ENCODE assay signal across 8 cellular contexts in the genomic region with DNA sequence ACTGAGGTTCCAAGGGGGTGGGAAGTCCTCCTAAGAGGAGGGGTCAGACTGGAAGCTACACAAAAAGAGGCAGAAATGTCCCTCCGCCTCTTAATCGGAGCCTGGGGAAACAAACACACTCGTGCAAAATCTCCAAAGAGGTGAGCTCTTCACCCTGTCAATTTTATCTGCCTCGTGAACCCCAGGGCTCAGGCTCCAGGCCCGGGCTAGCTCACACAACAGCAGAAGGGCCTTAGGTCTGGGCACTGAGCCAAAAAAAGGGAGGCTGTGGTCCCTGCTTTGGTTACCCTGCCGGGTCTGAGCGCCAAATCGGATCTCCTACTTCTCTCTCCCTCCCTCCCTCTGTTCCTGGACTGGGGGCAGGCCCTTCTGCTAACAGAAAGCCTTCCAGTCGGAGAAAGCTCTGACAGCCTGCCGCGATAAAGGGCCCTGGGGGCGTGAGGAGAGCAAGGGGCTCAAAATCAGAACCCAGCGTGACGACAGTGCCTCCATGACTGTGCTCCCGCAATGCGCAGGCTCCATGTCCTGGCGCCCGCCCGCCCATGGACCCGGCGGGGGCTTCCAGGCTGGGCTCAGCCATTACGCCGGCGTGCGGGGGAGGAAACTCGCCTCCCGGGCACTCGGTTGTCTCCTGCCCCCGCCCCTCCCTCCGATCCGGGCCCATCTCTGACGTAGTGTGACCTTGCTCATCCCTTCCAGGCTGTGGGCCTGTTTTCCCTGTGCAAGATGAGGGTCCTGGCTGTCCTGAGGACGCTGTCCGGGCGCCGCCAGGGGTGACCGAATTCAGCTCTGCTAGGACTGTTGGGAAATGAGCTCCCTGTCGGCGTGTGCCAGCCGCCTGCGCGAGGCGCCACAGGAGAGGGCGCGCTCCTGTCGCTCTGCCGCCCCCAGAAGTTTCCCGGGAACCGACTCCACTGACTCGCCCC.
DNase-seq lines count a peak whose midpoint lies in the region; ATAC-seq, FAIRE-seq and TF ChIP-seq lines count a peak whose summit lies in the region.

No MANE protein-coding gene starts in this region.

- TF ChIP-seq CTCF in D721Med (IDR thresholded peaks at IDR 0.05; ENCODE audit: insufficient read depth, missing control alignments): no peak

- H3K9me3 ChIP-seq in mucosa of stomach (ENCODE audit: control insufficient read depth, low read length): no peaks in the 10 kb centered on the region

- TF ChIP-seq RAD21 in Ishikawa (IDR thresholded peaks at IDR 0.05; ENCODE audit: low read depth): no peak

- H3K27me3 ChIP-seq in mucosa of stomach (ENCODE audit: control insufficient read depth, insufficient read depth, low read length): peaks cover 24% of the 10 kb centered on the region

- no peaks in the 10 kb centered on the region for H3K36me3 ChIP-seq in mucosa of stomach (ENCODE audit: control insufficient read depth, insufficient read depth, low read length)

- peak overlapping the region; percentile 88 for H3K9ac ChIP-seq in mucosa of stomach (ENCODE audit: low read length)

- DNase-seq in D721Med (ENCODE audit: insufficient read length, low spot score) (peak; percentile 67), OCI-M2 (lab: John Stamatoyannopoulos, UW; ENCODE audit: unreplicated experiment) (peak; percentile 75), erythroblast (lab: John Stamatoyannopoulos, UW) (peak; percentile 92 to 94)
- peak; percentile 69 for DNase-seq in activated T-cell treated with anti-CD3 and anti-CD28 coated beads, Interleukin-2, amount 50 U/mL, for 1 hour
- DNase-seq in stimulated activated CD8-positive, alpha-beta memory T cell treated with anti-CD3 and anti-CD28 coated beads, Interleukin-4, amount 100 ng/mL, for 4 hours (ENCODE audit: low read depth in 2 of 2, low spot score in 1 of 2): peak; percentile 48 to 70

- peaks cover 24% of the 10 kb centered on the region for H3K4me1 ChIP-seq in mucosa of stomach (ENCODE audit: control insufficient read depth, insufficient read depth, low read length)

- peak; percentile 35 for ATAC-seq in GM21576 (IDR thresholded peaks at IDR 0.05; ENCODE audit: unreplicated experiment)

- no peak for FAIRE-seq in D721Med (lab: Jason Lieb, UNC)

- no peak for TF ChIP-seq EP300 in Ishikawa (IDR thresholded peaks at IDR 0.05; ENCODE audit: borderline replicate concordance)

- no peak for TF ChIP-seq POLR2A in erythroblast (IDR thresholded peaks at IDR 0.05; ENCODE audit: low read length)

- peak overlapping the region; percentile 49 for H3K4me3 ChIP-seq in mucosa of stomach (ENCODE audit: low read length)

TF ChIP-seq in Ishikawa, 13 proteins besides CTCF, POLR2A, EP300 and RAD21:
- TF ChIP-seq, protein P1, sequence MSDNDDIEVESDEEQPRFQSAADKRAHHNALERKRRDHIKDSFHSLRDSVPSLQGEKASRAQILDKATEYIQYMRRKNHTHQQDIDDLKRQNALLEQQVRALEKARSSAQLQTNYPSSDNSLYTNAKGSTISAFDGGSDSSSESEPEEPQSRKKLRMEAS (IDR thresholded peaks at IDR 0.05): 0 out of 2 replicates have a peak, but pooled peaks have one; percentile 62
- TF ChIP-seq, protein P2, sequence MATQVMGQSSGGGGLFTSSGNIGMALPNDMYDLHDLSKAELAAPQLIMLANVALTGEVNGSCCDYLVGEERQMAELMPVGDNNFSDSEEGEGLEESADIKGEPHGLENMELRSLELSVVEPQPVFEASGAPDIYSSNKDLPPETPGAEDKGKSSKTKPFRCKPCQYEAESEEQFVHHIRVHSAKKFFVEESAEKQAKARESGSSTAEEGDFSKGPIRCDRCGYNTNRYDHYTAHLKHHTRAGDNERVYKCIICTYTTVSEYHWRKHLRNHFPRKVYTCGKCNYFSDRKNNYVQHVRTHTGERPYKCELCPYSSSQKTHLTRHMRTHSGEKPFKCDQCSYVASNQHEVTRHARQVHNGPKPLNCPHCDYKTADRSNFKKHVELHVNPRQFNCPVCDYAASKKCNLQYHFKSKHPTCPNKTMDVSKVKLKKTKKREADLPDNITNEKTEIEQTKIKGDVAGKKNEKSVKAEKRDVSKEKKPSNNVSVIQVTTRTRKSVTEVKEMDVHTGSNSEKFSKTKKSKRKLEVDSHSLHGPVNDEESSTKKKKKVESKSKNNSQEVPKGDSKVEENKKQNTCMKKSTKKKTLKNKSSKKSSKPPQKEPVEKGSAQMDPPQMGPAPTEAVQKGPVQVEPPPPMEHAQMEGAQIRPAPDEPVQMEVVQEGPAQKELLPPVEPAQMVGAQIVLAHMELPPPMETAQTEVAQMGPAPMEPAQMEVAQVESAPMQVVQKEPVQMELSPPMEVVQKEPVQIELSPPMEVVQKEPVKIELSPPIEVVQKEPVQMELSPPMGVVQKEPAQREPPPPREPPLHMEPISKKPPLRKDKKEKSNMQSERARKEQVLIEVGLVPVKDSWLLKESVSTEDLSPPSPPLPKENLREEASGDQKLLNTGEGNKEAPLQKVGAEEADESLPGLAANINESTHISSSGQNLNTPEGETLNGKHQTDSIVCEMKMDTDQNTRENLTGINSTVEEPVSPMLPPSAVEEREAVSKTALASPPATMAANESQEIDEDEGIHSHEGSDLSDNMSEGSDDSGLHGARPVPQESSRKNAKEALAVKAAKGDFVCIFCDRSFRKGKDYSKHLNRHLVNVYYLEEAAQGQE (IDR thresholded peaks at IDR 0.05; ENCODE audit: low read depth): no peak
- TF ChIP-seq CREB1 (IDR thresholded peaks at IDR 0.05; ENCODE audit: low read depth) (0 out of 2 replicates have a peak, but pooled peaks have one; percentile 7), FOXM1 (IDR thresholded peaks at IDR 0.05; ENCODE audit: borderline replicate concordance, low read depth) (no peak), TCF12 (IDR thresholded peaks at IDR 0.05; ENCODE audit: low read depth) (no peak), NFIC (IDR thresholded peaks at IDR 0.05) (peak; percentile 82), TAF1 (IDR thresholded peaks at IDR 0.05; ENCODE audit: low read depth) (peak; percentile 23; the same call in 1 of the 2 replicates), EGR1 (IDR thresholded peaks at IDR 0.05) (peak; percentile 87), CEBPB (IDR thresholded peaks at IDR 0.05) (peak; percentile 33; the same call in 1 of the 2 replicates), YY1 (IDR thresholded peaks at IDR 0.05; ENCODE audit: low read depth) (peak; percentile 86), ZBTB7A (IDR thresholded peaks at IDR 0.05; ENCODE audit: low read depth) (peak; percentile 73), TEAD4 (IDR thresholded peaks at IDR 0.05) (no peak)
- TF ChIP-seq, protein P3, sequence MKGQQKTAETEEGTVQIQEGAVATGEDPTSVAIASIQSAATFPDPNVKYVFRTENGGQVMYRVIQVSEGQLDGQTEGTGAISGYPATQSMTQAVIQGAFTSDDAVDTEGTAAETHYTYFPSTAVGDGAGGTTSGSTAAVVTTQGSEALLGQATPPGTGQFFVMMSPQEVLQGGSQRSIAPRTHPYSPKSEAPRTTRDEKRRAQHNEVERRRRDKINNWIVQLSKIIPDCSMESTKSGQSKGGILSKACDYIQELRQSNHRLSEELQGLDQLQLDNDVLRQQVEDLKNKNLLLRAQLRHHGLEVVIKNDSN (IDR thresholded peaks at IDR 0.05): no peak
TF ChIP-seq in Ishikawa: peak in this region for 8.

Comparison
In these comparisons a context has a peak if more than half of its experiments do, and no peak if none do; other contexts are left out.
1. Peak in every context shown above with its lines: DNase-seq, ATAC-seq and H3K4me3 ChIP-seq.